In the genomic region with DNA sequence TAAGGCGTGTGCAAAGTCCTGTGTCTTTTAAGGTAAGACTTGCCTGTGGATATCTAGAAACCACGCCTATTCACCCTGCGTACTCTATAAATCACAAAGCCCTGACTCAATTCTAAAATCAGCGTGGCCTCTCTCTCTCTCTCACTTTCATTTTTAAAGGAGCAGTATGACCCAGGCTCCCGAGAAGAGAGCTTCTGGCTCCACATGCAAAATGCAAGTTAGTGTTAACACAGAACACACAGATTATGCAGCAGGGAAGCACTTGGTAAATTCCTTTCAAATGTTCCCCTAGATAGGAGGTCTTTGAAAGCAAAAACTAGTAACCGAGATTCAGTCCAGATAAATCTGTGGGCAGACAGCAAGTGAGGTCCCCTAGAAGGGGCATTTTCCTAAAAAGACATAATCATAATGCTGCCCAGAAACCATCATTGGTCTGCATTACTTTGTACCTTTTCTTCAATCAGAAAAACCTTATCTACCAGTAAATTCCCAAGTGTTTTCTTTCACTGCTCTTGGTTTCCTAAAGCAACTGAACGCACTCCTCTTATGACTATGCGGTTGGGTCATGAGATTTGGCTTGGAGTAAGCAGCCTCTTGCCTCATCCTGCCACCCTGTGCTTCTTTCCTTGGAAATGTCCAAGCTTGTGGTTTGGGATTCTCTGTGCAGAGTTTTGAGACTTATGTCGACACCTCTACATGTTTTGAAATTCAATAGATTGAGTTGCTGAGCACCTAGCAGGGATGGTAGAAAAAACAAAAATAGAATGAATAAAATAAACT, we compare ENCODE assay signal across 8 cellular contexts. TPM values are rescaled to one million over a fixed set of nuclear protein-coding genes. Genes with fewer than 3 reads are reported as not detected.
DNase-seq lines count a peak whose midpoint lies in the region; ATAC-seq, FAIRE-seq and TF ChIP-seq lines count a peak whose summit lies in the region.

No MANE protein-coding gene starts in this region.

- peak overlapping the region; percentile 65 for H2AFZ ChIP-seq in GM23248

- peak; percentile 99 for ATAC-seq in GM18498 (IDR thresholded peaks at IDR 0.05; ENCODE audit: unreplicated experiment)

- H3K9me2 ChIP-seq in GM23248 (ENCODE audit: insufficient read depth) = no peaks in the 10 kb centered on the region

- no peak for TF ChIP-seq CTCF in astrocyte of the spinal cord (IDR thresholded peaks at IDR 0.05; ENCODE audit: low read depth, low read length)
- no peak for TF ChIP-seq CTCF in kidney (IDR thresholded peaks at IDR 0.05; ENCODE audit: borderline replicate concordance, extremely low read depth, insufficient read depth)

- H3K9me3 ChIP-seq in GM23248 (ENCODE audit: low read depth) = no peaks in the 10 kb centered on the region
- H3K9me3 ChIP-seq in kidney (ENCODE audit: control insufficient read depth in 1 of 2, low read length in 2 of 2) = no peaks in the 10 kb centered on the region

- H3K27ac ChIP-seq in GM23248 = peak overlapping the region; percentile 94
- peak overlapping the region; percentile 61 to 71 for H3K27ac ChIP-seq in kidney (ENCODE audit: low read depth in 2 of 2, low read length in 2 of 2)

- peak; percentile 38 for FAIRE-seq in kidney (lab: Jason Lieb, UNC)

- H4K20me1 ChIP-seq in GM23248 (ENCODE audit: insufficient read depth) = no peaks in the 10 kb centered on the region

- no peaks in the 10 kb centered on the region for H3K79me2 ChIP-seq in GM23248 (ENCODE audit: insufficient read depth)

- 1 to 5% methylated on average over 9 of the region's 9 CpGs for WGBS in GM23248 (ENCODE audit: low coverage in 1 of 2, low lambda C conversion rate in 2 of 2, missing lambda C conversion rate in 2 of 2), 2 experiments

- H3K27me3 ChIP-seq in GM23248 (replicated peaks; ENCODE audit: insufficient read depth) = no peaks in the 10 kb centered on the region

- DNase-seq in GM23248 = peak; percentile 93
- DNase-seq in LoVo (ENCODE audit: low spot score) = peak; percentile 40
- DNase-seq in astrocyte of the spinal cord (ENCODE audit: low read depth, low spot score) = peak; percentile 87
- DNase-seq in kidney = no peak
- peak; percentile 10 for DNase-seq in stimulated activated CD4-positive, alpha-beta T cell treated with anti-CD3 and anti-CD28 coated beads, Interleukin-2, amount 100 ng/mL, for 48 hours
- no peak for DNase-seq in iPS-NIHi11 (ENCODE audit: low spot score)
- no peak for DNase-seq in activated gamma-delta T cell (lab: John Stamatoyannopoulos, UW)

- H3K4me3 ChIP-seq in GM23248 (peak overlapping the region; percentile 67), astrocyte of the spinal cord (ENCODE audit: low read depth, low read length) (peak overlapping the region; percentile 32), kidney (ENCODE audit: low read length in 2 of 2) (peak overlapping the region; percentile 47 to 49)

- no peaks in the 10 kb centered on the region for H3K36me3 ChIP-seq in GM23248 (ENCODE audit: low read depth)
- peaks cover 5 to 10% of the 10 kb centered on the region in 2 donors for H3K36me3 ChIP-seq in kidney (ENCODE audit: control insufficient read depth in 1 of 2, insufficient read depth in 2 of 2, low read length in 2 of 2)

- intact Hi-C loops in kidney (cut with DNase I) = no loop called here

- H3K9ac ChIP-seq in GM23248 (peak overlapping the region; percentile 83), kidney (ENCODE audit: low read length in 2 of 2) (peak overlapping the region; percentile 21 to 33)

- in situ Hi-C loops in GM23248 (cut with MboI) = no loop called here
- in situ Hi-C loops in astrocyte of the spinal cord (cut with HindIII; ENCODE audit: low sequenced_read_pairs) = no loop called here

- H3K4me1 ChIP-seq in GM23248 (ENCODE audit: insufficient read depth) (peaks cover 22% of the 10 kb centered on the region), kidney (ENCODE audit: control insufficient read depth in 1 of 2, insufficient read depth in 1 of 2, low read depth in 1 of 2, low read length in 2 of 2) (peaks cover 4 to 11% of the 10 kb centered on the region in 2 donors)

- peaks cover 20% of the 10 kb centered on the region for H3F3A ChIP-seq in GM23248 (ENCODE audit: insufficient read depth)

- peak overlapping the region; percentile 92 for H3K4me2 ChIP-seq in GM23248 (ENCODE audit: unreplicated experiment)

RNA-seq across cellular contexts. Expression of gene KCNJ2, which starts 31.7 kb away (rescaled TPM):
- total RNA-seq in GM23248 (2014; rRNA removed; shearing (Covaris generic)) = 0.63 and 1.1 TPM in 2 replicates
- polyA plus RNA-seq in GM23248 (2016; fragmentation: Nextera tagmentation; extraction: Ambion mirVana) (0.68 and 0.75 TPM in 2 replicates), kidney (ENCODE audit: insufficient read depth, low read depth, low replicate concordance) (0.71 TPM)
- total RNA-seq in kidney = 4.4 TPM

Comparison
In these comparisons a context has a peak if more than half of its experiments do, and no peak if none do; other contexts are left out.
1. DNase-seq: peak in GM23248 (single experiment), LoVo (single experiment), astrocyte of the spinal cord (single experiment) and stimulated activated CD4-positive, alpha-beta T cell treated with anti-CD3 and anti-CD28 coated beads, Interleukin-2, amount 100 ng/mL, for 48 hours (2 of 2); none in kidney (single experiment), iPS-NIHi11 (single experiment) and activated gamma-delta T cell (single experiment).
2. Peak in every context shown above with its lines, with median percentiles within 50 percentile points of each other: H3K4me3 ChIP-seq.